ENCODE assay signal across 4 cellular contexts in genomic region chr22:21402763-21403314, GRCh38. TPM values are rescaled to one million over a fixed set of nuclear protein-coding genes. Genes with fewer than 3 reads are reported as not detected.
"Had no signal": no experiment of that assay in that cellular context is flagged by ENCODE, and none has a peak within 500 bp of the region (broad histone marks: within the 10 kb centered on the region; RNA-seq: fewer than 3 reads in every experiment).

No MANE protein-coding gene starts in this region.

RNA-seq across cellular contexts. Expression of gene RIMBP3B, which starts 19.3 kb away (rescaled TPM):
- total RNA-seq: activated T-helper 2 cell treated with anti-CD3 and anti-CD28 coated beads, Interferon-gamma antibody, Interleukin-2, Interleukin-4, amounts not matched to agents 10 μg/mL and 5 μg/mL and 100 μg/mL, durations not matched to agents 14 hours and 24 hours and 36 hours; ascending aorta; bronchial epithelial cell; T-helper 17 cell had no signal
